Comparison of ENCODE assay signal across 32 cellular contexts in genomic region chr22:44793506-44794225, GRCh38. TPM values are rescaled to one million over a fixed set of nuclear protein-coding genes. Genes with fewer than 3 reads are reported as not detected.
"Had no signal": no experiment of that assay in that cellular context is flagged by ENCODE, and none has a peak within 500 bp of the region (broad histone marks: within the 10 kb centered on the region; RNA-seq: fewer than 3 reads in every experiment).

No MANE protein-coding gene starts in this region.

- H3K4me3 Mint-ChIP-seq: activated CD8-positive, alpha-beta memory T cell treated with anti-CD3 and anti-CD28 coated beads, Interleukin-2, amount 10 ng/mL, durations not matched to agents 7 days and 5 days; activated CD8-positive, alpha-beta T cell treated with anti-CD3 and anti-CD28 coated beads for 36 hours; activated naive CD8-positive, alpha-beta T cell; nephron; T-helper 1 cell treated with Interleukin-12 subunit alpha and Interleukin-12 subunit beta and Interleukin-4 antibody, amounts not matched to agents 30 μg/mL and 1 μg/mL, for 36 hours had no signal

- H3K9me3 Mint-ChIP-seq: activated CD8-positive, alpha-beta T cell treated with anti-CD3 and anti-CD28 coated beads for 36 hours; nephron; T-helper 1 cell treated with Interleukin-12 subunit alpha and Interleukin-12 subunit beta and Interleukin-4 antibody, amounts not matched to agents 30 μg/mL and 1 μg/mL, for 36 hours had no signal

- H3K4me3 ChIP-seq: body of pancreas, colonic mucosa, esophagus squamous epithelium, heart right ventricle, left ventricle myocardium inferior, lung, mucosa of descending colon, pancreas, prostate gland, tibial nerve had no signal

- ATAC-seq: activated CD8-positive, alpha-beta memory T cell treated with anti-CD3 and anti-CD28 coated beads, Interleukin-2, amount 10 ng/mL, durations not matched to agents 7 days and 5 days; activated CD8-positive, alpha-beta T cell treated with anti-CD3 and anti-CD28 coated beads for 36 hours; body of pancreas; heart right ventricle; pancreas; sciatic nerve had no signal

- FAIRE-seq: endometrium, pancreas, small intestine had no signal

- H3K36me3 ChIP-seq: colonic mucosa, esophagus squamous epithelium, heart right ventricle, left ventricle myocardium inferior, pancreas, prostate gland, tibial nerve had no signal

- H3K4me1 Mint-ChIP-seq: activated CD8-positive, alpha-beta memory T cell treated with anti-CD3 and anti-CD28 coated beads, Interleukin-2, amount 10 ng/mL, durations not matched to agents 7 days and 5 days had no signal

- H3K36me3 Mint-ChIP-seq: activated CD8-positive, alpha-beta memory T cell treated with anti-CD3 and anti-CD28 coated beads, Interleukin-2, amount 10 ng/mL, durations not matched to agents 7 days and 5 days; activated naive CD8-positive, alpha-beta T cell had no signal

- H3K27ac ChIP-seq: body of pancreas, colonic mucosa, epithelial cell of prostate, esophagus squamous epithelium, heart right ventricle, left ventricle myocardium inferior, pancreas, prostate gland, tibial nerve had no signal

- H3K4me1 ChIP-seq: body of pancreas, colonic mucosa, esophagus squamous epithelium, heart right ventricle, left ventricle myocardium inferior, pancreas, prostate gland, tibial nerve had no signal

- H3K27ac Mint-ChIP-seq: activated CD8-positive, alpha-beta memory T cell treated with anti-CD3 and anti-CD28 coated beads, Interleukin-2, amount 10 ng/mL, durations not matched to agents 7 days and 5 days; activated CD8-positive, alpha-beta T cell treated with anti-CD3 and anti-CD28 coated beads for 36 hours; activated naive CD8-positive, alpha-beta T cell; T-helper 1 cell treated with Interleukin-12 subunit alpha and Interleukin-12 subunit beta and Interleukin-4 antibody, amounts not matched to agents 30 μg/mL and 1 μg/mL, for 36 hours had no signal

- H3K9me3 ChIP-seq: body of pancreas, colonic mucosa, esophagus squamous epithelium, mucosa of descending colon, pancreas, prostate gland, tibial nerve had no signal

- H3K27me3 ChIP-seq: body of pancreas, colonic mucosa, pancreas, tibial nerve had no signal

- H3K27me3 Mint-ChIP-seq: activated CD8-positive, alpha-beta T cell treated with anti-CD3 and anti-CD28 coated beads for 36 hours; activated naive CD8-positive, alpha-beta T cell had no signal

- DNase-seq: activated CD4-positive, alpha-beta T cell treated with anti-CD3 and anti-CD28 coated beads, Interleukin-2, amount 50 U/mL, for 1 hour; activated CD8-positive, alpha-beta memory T cell treated with anti-CD3 and anti-CD28 coated beads, Interleukin-2, amount 10 ng/mL, durations not matched to agents 7 days and 5 days; activated CD8-positive, alpha-beta T cell treated with anti-CD3 and anti-CD28 coated beads for 36 hours; activated naive CD4-positive, alpha-beta T cell; activated T-cell treated with anti-CD3 and anti-CD28 coated beads, Interleukin-2, amount 50 U/mL, for 48 hours; aorta; body of pancreas; cerebellar nuclear complex; colonic mucosa; effector CD8-positive, alpha-beta T cell; esophagus squamous epithelium; foreskin melanocyte; heart right ventricle; left ventricle myocardium inferior; mesendoderm; mucosa of descending colon; pancreas; retina; small intestine; stimulated activated CD4-positive, alpha-beta T cell treated with anti-CD3 and anti-CD28 coated beads, Interleukin-1b, Interleukin-23, amount 100 ng/mL, for 48 hours; stimulated activated naive CD4-positive, alpha-beta T cell treated with Interleukin-2 at 50 U/mL for 16 hours; T1000 had no signal

RNA-seq across cellular contexts. Expression of gene ARHGAP8, which starts 41.3 kb away (rescaled TPM):
- total RNA-seq: dermis microvascular lymphatic vessel endothelial cell, left ventricle myocardium inferior had no signal
- polyA plus RNA-seq: aorta had no signal
